In the genomic region with DNA sequence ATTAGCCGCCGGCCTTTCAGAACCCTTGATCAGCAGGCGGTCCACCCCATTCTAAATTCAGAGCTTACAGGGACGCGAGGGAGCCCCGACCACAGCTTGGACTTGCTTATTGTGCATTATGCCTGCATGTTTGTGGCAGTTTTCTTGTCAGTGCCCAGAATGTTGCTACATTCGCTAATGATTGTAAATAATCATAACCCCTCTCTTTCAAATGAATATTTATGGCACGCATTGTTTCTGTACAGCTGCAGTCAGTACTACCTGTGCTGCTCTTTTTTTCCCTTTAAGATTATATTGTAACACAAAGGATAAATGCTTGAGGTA, we compare ENCODE assay signal across 1 cellular context.
TF ChIP-seq lines count a peak whose summit lies in the region.

No MANE protein-coding gene starts in this region.

TF ChIP-seq in HepG2, 621 proteins besides CTCF, POLR2A, EP300 and RAD21 (continued from another document):
- TF ChIP-seq, protein P1, sequence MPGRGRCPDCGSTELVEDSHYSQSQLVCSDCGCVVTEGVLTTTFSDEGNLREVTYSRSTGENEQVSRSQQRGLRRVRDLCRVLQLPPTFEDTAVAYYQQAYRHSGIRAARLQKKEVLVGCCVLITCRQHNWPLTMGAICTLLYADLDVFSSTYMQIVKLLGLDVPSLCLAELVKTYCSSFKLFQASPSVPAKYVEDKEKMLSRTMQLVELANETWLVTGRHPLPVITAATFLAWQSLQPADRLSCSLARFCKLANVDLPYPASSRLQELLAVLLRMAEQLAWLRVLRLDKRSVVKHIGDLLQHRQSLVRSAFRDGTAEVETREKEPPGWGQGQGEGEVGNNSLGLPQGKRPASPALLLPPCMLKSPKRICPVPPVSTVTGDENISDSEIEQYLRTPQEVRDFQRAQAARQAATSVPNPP (CRISPR knock-in tag; IDR thresholded peaks at IDR 0.05): 0 out of 2 replicates have a peak, but pooled peaks have one; percentile 11
- TF ChIP-seq, protein P2, sequence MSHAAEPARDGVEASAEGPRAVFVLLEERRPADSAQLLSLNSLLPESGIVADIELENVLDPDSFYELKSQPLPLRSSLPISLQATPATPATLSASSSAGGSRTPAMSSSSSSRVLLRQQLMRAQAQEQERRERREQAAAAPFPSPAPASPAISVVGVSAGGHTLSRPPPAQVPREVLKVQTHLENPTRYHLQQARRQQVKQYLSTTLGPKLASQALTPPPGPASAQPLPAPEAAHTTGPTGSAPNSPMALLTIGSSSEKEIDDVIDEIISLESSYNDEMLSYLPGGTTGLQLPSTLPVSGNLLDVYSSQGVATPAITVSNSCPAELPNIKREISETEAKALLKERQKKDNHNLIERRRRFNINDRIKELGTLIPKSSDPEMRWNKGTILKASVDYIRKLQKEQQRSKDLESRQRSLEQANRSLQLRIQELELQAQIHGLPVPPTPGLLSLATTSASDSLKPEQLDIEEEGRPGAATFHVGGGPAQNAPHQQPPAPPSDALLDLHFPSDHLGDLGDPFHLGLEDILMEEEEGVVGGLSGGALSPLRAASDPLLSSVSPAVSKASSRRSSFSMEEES (CRISPR knock-in tag; IDR thresholded peaks at IDR 0.05): no peak
- TF ChIP-seq CBX1 (IDR thresholded peaks at IDR 0.05; ENCODE audit: low read depth): no peak
- no peak for TF ChIP-seq IKZF1 (IDR thresholded peaks at IDR 0.05)
- no peak for TF ChIP-seq ZFP41 (CRISPR knock-in tag; IDR thresholded peaks at IDR 0.05; ENCODE audit: borderline replicate concordance)
- no peak for TF ChIP-seq ZNF24 (IDR thresholded peaks at IDR 0.05)
- no peak for TF ChIP-seq KMT2A (CRISPR knock-in tag; IDR thresholded peaks at IDR 0.05)
- TF ChIP-seq ZNF460 (CRISPR knock-in tag; IDR thresholded peaks at IDR 0.05; ENCODE audit: borderline replicate concordance): no peak
TF ChIP-seq in HepG2: peak in this region for 12.
